In genomic region chr10:111107846-111108245, GRCh38 we compare ENCODE assay signal across 25 cellular contexts. TPM values are rescaled to one million over a fixed set of nuclear protein-coding genes. Genes with fewer than 3 reads are reported as not detected.
"Had no signal": no experiment of that assay in that cellular context is flagged by ENCODE, and none has a peak within 500 bp of the region (broad histone marks: within the 10 kb centered on the region; RNA-seq: fewer than 3 reads in every experiment).

No MANE protein-coding gene starts in this region.

- H3K27ac ChIP-seq: KMS-11, RWPE1 had no signal

- H3K4me3 ChIP-seq: K562, MG63 had no signal

- H3K36me3 ChIP-seq: MG63 had no signal

- H3K36me3 Mint-ChIP-seq: IgD-negative memory B cell had no signal

- DNase-seq: Kasumi-1, MG63, NCI-H1092, NCI-H1105 treated with DMSO at 0.1 percent for 48 hours, NCI-H1417 treated with DMSO at 0.1 percent for 48 hours, NCI-H146, NCI-H1694 treated with DMSO at 0.1 percent for 48 hours, NCI-H2029, NCI-H2081 treated with DMSO at 0.1 percent for 48 hours, NCI-H2171, NCI-H226, NCI-H446, NCI-H510A, NCI-H524 treated with DMSO at 0.1 percent for 48 hours, NCI-H69, NCI-H774, PC-3, SHP77, SK-N-SH, T-helper 1 cell had no signal

- ATAC-seq: Panc1, PC-3 had no signal

- H3K4me3 Mint-ChIP-seq: IgD-negative memory B cell had no signal

- FAIRE-seq: K562 had no signal

- H3K27ac Mint-ChIP-seq: IgD-negative memory B cell had no signal

- H3K27me3 ChIP-seq: MG63 had no signal

- H3K9me3 ChIP-seq: MG63, SK-N-SH had no signal

RNA-seq across cellular contexts. Expression of gene ADRA2A, which starts 31.0 kb away (rescaled TPM):
- total RNA-seq: K562, PC-3 had no signal
- polyA plus RNA-seq: IgD-negative memory B cell, K562 had no signal
